ENCODE assay signal across 2 cellular contexts in the genomic region with DNA sequence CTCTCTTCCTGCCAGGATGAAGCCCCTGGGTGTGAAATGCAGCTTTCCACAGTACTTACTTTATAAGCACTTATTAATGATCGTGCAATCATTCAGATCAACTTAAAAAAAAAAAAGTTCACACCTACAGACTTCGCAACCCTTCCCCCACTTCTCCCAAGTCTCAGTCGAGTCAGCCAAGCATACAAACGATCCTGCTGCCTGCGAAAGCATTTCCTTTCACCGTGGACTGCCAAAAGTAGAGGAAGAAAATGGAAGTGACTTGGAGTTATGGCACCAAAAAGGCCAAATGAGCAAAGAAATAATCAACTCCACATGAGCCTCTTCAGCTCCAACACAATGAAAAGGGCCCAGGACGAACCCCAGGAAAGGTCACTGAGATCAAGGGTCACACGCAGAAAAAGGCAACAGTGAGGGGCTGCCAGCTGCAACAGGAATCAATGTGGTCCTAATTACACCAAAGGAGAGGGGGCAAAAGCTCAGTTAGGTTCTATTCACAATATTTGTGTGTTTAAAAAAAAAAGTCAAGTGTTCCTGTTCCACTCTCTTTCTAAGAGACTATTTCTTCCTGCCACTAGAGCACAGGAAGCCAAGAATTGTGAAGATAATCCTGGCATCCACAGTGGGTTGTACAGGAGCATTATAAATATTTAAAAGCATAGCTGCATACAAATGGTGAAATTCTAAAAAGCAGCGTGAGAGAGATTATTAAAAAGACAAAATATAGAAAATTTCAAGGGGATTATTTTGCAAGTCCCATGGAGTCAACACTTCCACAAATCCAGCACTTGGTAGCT.
TF ChIP-seq lines count a peak whose summit lies in the region.

No MANE protein-coding gene starts in this region.

TF ChIP-seq in GM23338, 12 proteins besides CTCF, POLR2A, EP300 and RAD21:
- no peak for TF ChIP-seq JUNB (IDR thresholded peaks at IDR 0.05; ENCODE audit: unreplicated experiment)
- no peak for TF ChIP-seq POLR2AphosphoS5 (IDR thresholded peaks at IDR 0.05; ENCODE audit: low read depth)
- TF ChIP-seq CREB1 (CRISPR knock-in tag; IDR thresholded peaks at IDR 0.05; ENCODE audit: low read depth): no peak

TF ChIP-seq in HepG2, 621 proteins besides CTCF, POLR2A, EP300 and RAD21:
- no peak for TF ChIP-seq ESRRA (CRISPR knock-in tag; IDR thresholded peaks at IDR 0.05; ENCODE audit: low read depth)
- TF ChIP-seq, protein P1, sequence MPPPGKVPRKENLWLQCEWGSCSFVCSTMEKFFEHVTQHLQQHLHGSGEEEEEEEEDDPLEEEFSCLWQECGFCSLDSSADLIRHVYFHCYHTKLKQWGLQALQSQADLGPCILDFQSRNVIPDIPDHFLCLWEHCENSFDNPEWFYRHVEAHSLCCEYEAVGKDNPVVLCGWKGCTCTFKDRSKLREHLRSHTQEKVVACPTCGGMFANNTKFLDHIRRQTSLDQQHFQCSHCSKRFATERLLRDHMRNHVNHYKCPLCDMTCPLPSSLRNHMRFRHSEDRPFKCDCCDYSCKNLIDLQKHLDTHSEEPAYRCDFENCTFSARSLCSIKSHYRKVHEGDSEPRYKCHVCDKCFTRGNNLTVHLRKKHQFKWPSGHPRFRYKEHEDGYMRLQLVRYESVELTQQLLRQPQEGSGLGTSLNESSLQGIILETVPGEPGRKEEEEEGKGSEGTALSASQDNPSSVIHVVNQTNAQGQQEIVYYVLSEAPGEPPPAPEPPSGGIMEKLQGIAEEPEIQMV (CRISPR knock-in tag; IDR thresholded peaks at IDR 0.05; ENCODE audit: low read depth): no peak
- TF ChIP-seq NR2F6 (IDR thresholded peaks at IDR 0.05): peak; percentile 69
- 0 out of 2 replicates have a peak, but pooled peaks have one; percentile 30 for TF ChIP-seq NR2F6 (CRISPR knock-in tag; IDR thresholded peaks at IDR 0.05)
- no peak for TF ChIP-seq ETV5 (CRISPR knock-in tag; IDR thresholded peaks at IDR 0.05; ENCODE audit: borderline replicate concordance)
- no peak for TF ChIP-seq ZSCAN20 (CRISPR knock-in tag; IDR thresholded peaks at IDR 0.05; ENCODE audit: borderline replicate concordance)
- TF ChIP-seq, protein P2, sequence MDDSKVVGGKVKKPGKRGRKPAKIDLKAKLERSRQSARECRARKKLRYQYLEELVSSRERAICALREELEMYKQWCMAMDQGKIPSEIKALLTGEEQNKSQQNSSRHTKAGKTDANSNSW (CRISPR knock-in tag; IDR thresholded peaks at IDR 0.05; ENCODE audit: borderline replicate concordance): no peak
- TF ChIP-seq HNF4A (CRISPR knock-in tag; IDR thresholded peaks at IDR 0.05): peak; percentile 38; the same call in 1 of the 2 replicates
- 0 out of 2 replicates have a peak, but pooled peaks have one; percentile 21 for TF ChIP-seq NR2C2 (CRISPR knock-in tag; IDR thresholded peaks at IDR 0.05; ENCODE audit: borderline replicate concordance)
- no peak for TF ChIP-seq ZNF563 (CRISPR knock-in tag; IDR thresholded peaks at IDR 0.05)
- no peak for TF ChIP-seq TP53 (CRISPR knock-in tag; conservative IDR thresholded peaks at IDR 0.05)
- TF ChIP-seq PPARG (CRISPR knock-in tag; conservative IDR thresholded peaks at IDR 0.05): peak; percentile 27; the same call in 1 of the 2 replicates
- TF ChIP-seq NFIC (IDR thresholded peaks at IDR 0.05; ENCODE audit: low read length): no peak
- no peak for TF ChIP-seq SETDB1 (CRISPR knock-in tag; IDR thresholded peaks at IDR 0.05; ENCODE audit: borderline replicate concordance)
- TF ChIP-seq TBX3 (IDR thresholded peaks at IDR 0.05; ENCODE audit: borderline replicate concordance): no peak
TF ChIP-seq in HepG2: peak in this region for 4.
